8 cellular contexts compared by ENCODE assay signal in genomic region chr19:36418287-36419001, GRCh38. TPM values are rescaled to one million over a fixed set of nuclear protein-coding genes. Genes with fewer than 3 reads are reported as not detected.
DNase-seq lines count a peak whose midpoint lies in the region; ATAC-seq and TF ChIP-seq lines count a peak whose summit lies in the region.

Gene ZFP82, minus strand, starts transcription at chr19:36418644. Its CDS starts 8,855 bp downstream, at chr19:36409789.

- H3K27ac ChIP-seq in right lobe of liver: peak within 1 kb of the TSS; percentile 37 to 60 (median 50)

- H3K4me1 ChIP-seq in right lobe of liver: peaks cover 0 to 4% (median 0%) of the 10 kb centered on the region in 4 donors

- no peaks in the 10 kb centered on the region for H3K36me3 ChIP-seq in right lobe of liver

- peak; percentile 91 for ATAC-seq in HG02970 (IDR thresholded peaks at IDR 0.05; ENCODE audit: low FRiP score, unreplicated experiment)
- peak; percentile 86 to 96 (median 94) for ATAC-seq in right lobe of liver
- no peak for ATAC-seq in GM21390 (IDR thresholded peaks at IDR 0.05; ENCODE audit: unreplicated experiment)

- intact Hi-C loops in right lobe of liver (cut with DNase I): no loop called here

- H3K4me3 ChIP-seq in right lobe of liver: peak within 1 kb of the TSS; percentile 34 to 67 (median 50)

- DNase-seq in NCI-H345 (lab: John Stamatoyannopoulos, UW) (peak; percentile 95), dermis blood vessel endothelial cell (peak; percentile 91), right lobe of liver (peak; percentile 66 to 76 (median 73))
- peak; percentile 67 for DNase-seq in activated CD4-positive, alpha-beta T cell treated with anti-CD3 and anti-CD28 coated beads, Interleukin-2, amount 50 U/mL, for 1 hour
- DNase-seq in stimulated activated CD4-positive, alpha-beta T cell treated with anti-CD3 and anti-CD28 coated beads, Interleukin-4, amount 100 ng/mL, for 1 hour: peak; percentile 79

- TF ChIP-seq CTCF in GM12873 (IDR thresholded peaks at IDR 0.05; ENCODE audit: insufficient read depth, low read depth, low read length, missing control alignments) (peak; percentile 7), right lobe of liver (IDR thresholded peaks at IDR 0.05) (no peak)

- no peaks in the 10 kb centered on the region for H3K9me3 ChIP-seq in right lobe of liver

- no peaks in the 10 kb centered on the region for H3K27me3 ChIP-seq in right lobe of liver

- 4% methylated on average over 13 of the region's 70 CpGs for WGBS in right lobe of liver (ENCODE audit: insufficient coverage, low coverage, low lambda C conversion rate, missing lambda C conversion rate)

- TF ChIP-seq POLR2A in right lobe of liver (IDR thresholded peaks at IDR 0.05): peak; percentile 26

RNA-seq across cellular contexts. Expression of gene ZFP82, which starts in this region (rescaled TPM):
- total RNA-seq in dermis blood vessel endothelial cell (5.2 and 5.6 TPM in 2 replicates), right lobe of liver (1 to 10 TPM in 1 of 6 experiments, under 1 TPM in 5; 0.26 to 1.2 (median 0.74) TPM)
